In the genomic region with DNA sequence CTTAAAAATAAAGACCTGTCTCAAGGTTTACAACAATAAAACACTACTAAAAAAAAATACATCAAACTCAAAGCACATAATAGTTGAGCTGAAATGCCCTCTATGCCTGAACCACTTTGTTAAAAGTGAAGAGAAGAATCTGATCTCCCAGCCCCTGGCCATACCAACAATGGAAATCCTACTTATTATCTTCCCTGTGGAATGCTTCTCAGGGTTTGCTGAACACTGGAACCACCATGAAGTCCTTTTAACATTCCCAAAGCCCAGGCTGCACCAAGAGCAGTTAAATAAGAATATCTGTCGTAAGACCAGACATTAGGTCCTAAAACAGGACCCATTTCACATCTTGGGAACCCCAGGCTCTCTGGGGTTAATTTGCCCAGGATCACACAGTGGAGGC, we compare ENCODE assay signal across 18 cellular contexts.
DNase-seq lines count a peak whose midpoint lies in the region; ATAC-seq, FAIRE-seq and TF ChIP-seq lines count a peak whose summit lies in the region.
"Had no signal": no experiment of that assay in that cellular context is flagged by ENCODE, and none has a peak within 500 bp of the region (broad histone marks: within the 10 kb centered on the region; RNA-seq: fewer than 3 reads in every experiment).

No MANE protein-coding gene starts in this region.

- no peaks in the 10 kb centered on the region for H3K27me3 Mint-ChIP-seq in GM23338 (ENCODE audit: insufficient read depth, low read depth, poor library complexity)
- H3K27me3 Mint-ChIP-seq: B cell; CD4-positive, alpha-beta T cell had no signal

- H4K8ac ChIP-seq in mesendoderm (ENCODE audit: low read depth, low read length) (no peak overlapping the region), trophoblast cell (ENCODE audit: low read depth, low read length) (no peak overlapping the region)

- H3K4me3 ChIP-seq in GM23338 = no peak overlapping the region
- H3K4me3 ChIP-seq in K562 = no peak overlapping the region
- H3K4me3 ChIP-seq in mesendoderm (ENCODE audit: low read length) = no peak overlapping the region
- H3K4me3 ChIP-seq in trophoblast cell (ENCODE audit: low read depth, low read length) = no peak overlapping the region

- H2AFZ ChIP-seq in GM23338 (no peak overlapping the region), K562 (ENCODE audit: low read depth, low read length) (peak overlapping the region; percentile 92), trophoblast cell (ENCODE audit: insufficient read depth, low read length, poor library complexity) (no peak overlapping the region)

- no peak overlapping the region for H2BK5ac ChIP-seq in mesendoderm (ENCODE audit: low read length)
- no peak overlapping the region for H2BK5ac ChIP-seq in trophoblast cell (ENCODE audit: low read depth, low read length, poor library complexity)

- H2AK5ac ChIP-seq in mesendoderm (ENCODE audit: low read length) (no peak overlapping the region), trophoblast cell (ENCODE audit: low read length) (no peak overlapping the region)

- H4K12ac ChIP-seq in trophoblast cell (ENCODE audit: low read depth, low read length) = peak overlapping the region; percentile 58

- H3K36me3 ChIP-seq in GM23338 (ENCODE audit: insufficient read depth) (no peaks in the 10 kb centered on the region), K562 (ENCODE audit: control insufficient read depth, insufficient read depth, low read length) (no peaks in the 10 kb centered on the region), mesendoderm (ENCODE audit: control insufficient read depth, insufficient read depth, low read length) (no peaks in the 10 kb centered on the region), trophoblast cell (ENCODE audit: control insufficient read depth in 1 of 2, insufficient read depth in 2 of 2, low read length in 2 of 2) (no peaks in the 10 kb centered on the region)

- BruUV-seq in K562 (replicated peaks; lab: Mats Ljungman, UMichigan) = no TSS peak

- peak overlapping the region; percentile 53 for H2BK12ac ChIP-seq in trophoblast cell (ENCODE audit: low read length)

- no peaks in the 10 kb centered on the region for H3F3A ChIP-seq in GM23338 (replicated peaks; ENCODE audit: low read depth)

- H3K23ac ChIP-seq in mesendoderm (ENCODE audit: low read length) (no peak overlapping the region), trophoblast cell (ENCODE audit: low read length) (no peak overlapping the region)

- peaks cover 22% of the 10 kb centered on the region for H3K4me1 Mint-ChIP-seq in GM23338
- H3K4me1 Mint-ChIP-seq: B cell had no signal

- H3K4me3 Mint-ChIP-seq in GM23338 = no peak overlapping the region
- H3K4me3 Mint-ChIP-seq: B cell; CD4-positive, alpha-beta T cell had no signal

- peak; percentile 35; the same call in 1 of the 3 replicates for ATAC-seq in GM23338
- ATAC-seq in K562 = no peak
- no peak for ATAC-seq in GM21528 (IDR thresholded peaks at IDR 0.05; ENCODE audit: low FRiP score, unreplicated experiment)
- ATAC-seq in stimulated activated naive CD8-positive, alpha-beta T cell treated with anti-CD3 and anti-CD28 coated beads, Interleukin-15, Interleukin-2, amounts not matched to agents 100 U/mL and 50 U/mL, for 24 hours = no peak
- ATAC-seq: HepG2 had no signal

- 82% methylated on average over 1 of the region's 1 CpG for WGBS in K562 (ENCODE audit: insufficient coverage, low coverage, missing lambda C conversion rate)
- WGBS in mesendoderm (ENCODE audit: extremely low coverage, insufficient coverage, low lambda C conversion rate) = no CpG with 5 or more reads among the region's 1 CpG
- no CpG with 5 or more reads among the region's 1 CpG for WGBS in trophoblast cell (ENCODE audit: extremely low coverage, insufficient coverage, insufficient read length)

- no peaks in the 10 kb centered on the region for H4K20me1 ChIP-seq in GM23338 (replicated peaks; ENCODE audit: insufficient read depth)
- no peaks in the 10 kb centered on the region for H4K20me1 ChIP-seq in K562 (replicated peaks; ENCODE audit: control insufficient read depth, insufficient read depth, low read length)

- no peak for TF ChIP-seq POLR2A in K562 (conservative IDR thresholded peaks at IDR 0.05)

- H3K79me2 ChIP-seq in GM23338 (replicated peaks; ENCODE audit: insufficient read depth) (no peaks in the 10 kb centered on the region), K562 (ENCODE audit: control insufficient read depth, insufficient read depth, low read length) (no peaks in the 10 kb centered on the region), mesendoderm (ENCODE audit: control insufficient read depth, insufficient read depth, low read length) (no peaks in the 10 kb centered on the region), trophoblast cell (ENCODE audit: control insufficient read depth, insufficient read depth, low read length, poor library complexity) (no peaks in the 10 kb centered on the region)

- H3K27ac Mint-ChIP-seq in GM23338 = no peak overlapping the region
- H3K27ac Mint-ChIP-seq: B cell; CD4-positive, alpha-beta T cell had no signal

- H3K4me2 ChIP-seq in GM23338 = no peak overlapping the region
- no peak overlapping the region for H3K4me2 ChIP-seq in K562 (ENCODE audit: insufficient read depth, low read length)
- no peak overlapping the region for H3K4me2 ChIP-seq in mesendoderm (ENCODE audit: low read length)
- H3K4me2 ChIP-seq in trophoblast cell (ENCODE audit: low read length) = peak overlapping the region; percentile 23

- H3K79me1 ChIP-seq in mesendoderm (ENCODE audit: low read length) = no peaks in the 10 kb centered on the region
- H3K79me1 ChIP-seq in trophoblast cell (ENCODE audit: low read length) = peaks cover 1% of the 10 kb centered on the region

- no peak overlapping the region for H3K56ac ChIP-seq in mesendoderm (ENCODE audit: low read length)

- POLR2A ChIA-PET in K562 (lab: Yijun Ruan, JAX) = interaction anchor here (2.1 kb wide), 1 partner anchor 20 kb away, joined by 27 read pairs; no protein-coding TSS in a partner anchor

- H3K9me3 Mint-ChIP-seq in GM23338 = no peaks in the 10 kb centered on the region
- H3K9me3 Mint-ChIP-seq: CD4-positive, alpha-beta T cell had no signal

- CTCF ChIA-PET in K562 (lab: Yijun Ruan, JAX; ENCODE audit: low intra/inter-chr PET ratio) = interaction anchor here (0.9 kb wide), 1 partner anchor 158 kb away, joined by 4 read pairs; no protein-coding TSS in a partner anchor

- H3K18ac ChIP-seq in mesendoderm (ENCODE audit: low read length) (no peak overlapping the region), trophoblast cell (ENCODE audit: low read length) (no peak overlapping the region)

- H3K9me2 ChIP-seq in GM23338 (ENCODE audit: insufficient read depth) = no peaks in the 10 kb centered on the region

- H3K36me3 Mint-ChIP-seq in GM23338 (ENCODE audit: low read depth) = no peaks in the 10 kb centered on the region

- intact Hi-C loops in K562 (cut with micrococcal nuclease) = loop anchor here (10.0 kb wide), 1 partner anchor 1427 kb away; no protein-coding TSS in a partner anchor

- no peak overlapping the region for H4K5ac ChIP-seq in mesendoderm (ENCODE audit: low read length)

- no peak overlapping the region for H2BK15ac ChIP-seq in mesendoderm (replicated peaks; ENCODE audit: low read depth)

- H4K91ac ChIP-seq in trophoblast cell (ENCODE audit: low read depth, low read length) = no peak overlapping the region

- H3K9me3 ChIP-seq in K562 (replicated peaks; ENCODE audit: control insufficient read depth, insufficient read depth, low read depth, low read length) (no peaks in the 10 kb centered on the region), trophoblast cell (ENCODE audit: insufficient read depth, low read depth, low read length) (peaks cover 2% of the 10 kb centered on the region)

- FAIRE-seq in K562 (lab: Jason Lieb, UNC) = no peak
- FAIRE-seq: A204.1, G401.6, GM12891, H54, HepG2 had no signal

- H2BK120ac ChIP-seq in mesendoderm (ENCODE audit: low read depth, low read length) = no peak overlapping the region
- H2BK120ac ChIP-seq in trophoblast cell (ENCODE audit: insufficient read depth, low read length, poor library complexity) = no peak overlapping the region

- H3K27me3 ChIP-seq in GM23338 (ENCODE audit: insufficient read depth) (no peaks in the 10 kb centered on the region), K562 (ENCODE audit: control insufficient read depth in 2 of 2, insufficient read depth in 2 of 2, low read length in 2 of 2) (no peaks in the 10 kb centered on the region), mesendoderm (ENCODE audit: insufficient read depth, low read length, poor library complexity) (no peaks in the 10 kb centered on the region), trophoblast cell (ENCODE audit: insufficient read depth, low read length) (no peaks in the 10 kb centered on the region)

- H3K27ac ChIP-seq in GM23338 (ENCODE audit: low read depth) = no peak overlapping the region
- H3K27ac ChIP-seq in K562 (ENCODE audit: extremely low read depth, low read depth, low read length) = no peak overlapping the region
- no peak overlapping the region for H3K27ac ChIP-seq in mesendoderm (ENCODE audit: low read depth, low read length)
- no peak overlapping the region for H3K27ac ChIP-seq in trophoblast cell (ENCODE audit: low read depth, low read length)

- peak overlapping the region in 1 of 2 experiments; percentile 35; a peak in 1 of 4 replicates for H3K9ac ChIP-seq in K562 (ENCODE audit: insufficient read depth in 1 of 2, low read depth in 2 of 2, low read length in 2 of 2)
- H3K9ac ChIP-seq in mesendoderm (ENCODE audit: low read length) = no peak overlapping the region
- H3K9ac ChIP-seq in trophoblast cell (ENCODE audit: low read length) = no peak overlapping the region

- no peak for DNase-seq in GM23338 (ENCODE audit: low spot score)
- DNase-seq in K562 (ENCODE audit: extremely low read depth in 1 of 4, low spot score in 3 of 4) = no peak
- peak; percentile 60 for DNase-seq in mesendoderm
- DNase-seq in trophoblast cell = no peak
- no peak for DNase-seq in stimulated activated CD4-positive, alpha-beta T cell treated with anti-CD3 and anti-CD28 coated beads, Interleukin-4, amount 100 ng/mL, for 1 hour
- DNase-seq in stimulated activated naive CD8-positive, alpha-beta T cell treated with anti-CD3 and anti-CD28 coated beads, Interleukin-15, Interleukin-2, amounts not matched to agents 100 U/mL and 50 U/mL, for 24 hours = no peak
- DNase-seq: C1 segment of cervical spinal cord; Calu3; CD4-positive, alpha-beta T cell; DMS 273 treated with DMSO at 0.1 percent for 48 hours; DMS79 had no signal

- TF ChIP-seq CTCF in GM23338 (conservative IDR thresholded peaks at IDR 0.05; ENCODE audit: low read depth in 2 of 2) (no peak), K562 (IDR thresholded peaks at IDR 0.05 in 2 of 3, conservative IDR thresholded peaks at IDR 0.05 in 1 of 3; ENCODE audit: insufficient read depth in 2 of 3, low read depth in 1 of 3, low read length in 3 of 3) (no peak)

- peaks cover 8% of the 10 kb centered on the region; the same call in 1 of the 2 replicates for H3K4me1 ChIP-seq in GM23338 (ENCODE audit: insufficient read depth)
- H3K4me1 ChIP-seq in K562 (replicated peaks in 1 of 2; ENCODE audit: control insufficient read depth in 2 of 2, insufficient read depth in 2 of 2, low read length in 2 of 2) = peaks cover 7 to 60% of the 10 kb centered on the region in 2 experiments; a peak in 4 of 5 replicates
- H3K4me1 ChIP-seq in mesendoderm (ENCODE audit: control insufficient read depth, low read depth, low read length) = peaks cover 5% of the 10 kb centered on the region
- peaks cover 8 to 9% of the 10 kb centered on the region in 2 experiments for H3K4me1 ChIP-seq in trophoblast cell (ENCODE audit: control insufficient read depth in 1 of 2, insufficient read depth in 2 of 2, low read length in 2 of 2)

- no peak for TF ChIP-seq RAD21 in K562 (CRISPR knock-in tag; conservative IDR thresholded peaks at IDR 0.05 in 1 of 2, IDR thresholded peaks at IDR 0.05 in 1 of 2)

- H3K4ac ChIP-seq in mesendoderm (ENCODE audit: low read depth, low read length) = no peak overlapping the region
- no peak overlapping the region for H3K4ac ChIP-seq in trophoblast cell (ENCODE audit: low read depth, low read length)

- H3K9me1 ChIP-seq in K562 (ENCODE audit: control insufficient read depth, insufficient read depth, low read length) = no peaks in the 10 kb centered on the region

- no peak for TF ChIP-seq EP300 in K562 (IDR thresholded peaks at IDR 0.05; ENCODE audit: low read length)

- H3K14ac ChIP-seq in trophoblast cell (ENCODE audit: low read length) = no peak overlapping the region

- in situ Hi-C loops in K562 (cut with MboI) = no loop called here
